ENCODE assay signal across 1 cellular context in genomic region chr22:35605787-35606492, GRCh38.
TF ChIP-seq lines count a peak whose summit lies in the region.

No MANE protein-coding gene starts in this region.

TF ChIP-seq in GM23338, 12 proteins besides CTCF, POLR2A, EP300 and RAD21:
- TF ChIP-seq EZH2 (IDR thresholded peaks at IDR 0.05; ENCODE audit: low read depth, unreplicated experiment), result no peak
- no peak for TF ChIP-seq CREB1 (CRISPR knock-in tag; IDR thresholded peaks at IDR 0.05; ENCODE audit: low read depth)
- TF ChIP-seq JUNB (IDR thresholded peaks at IDR 0.05; ENCODE audit: unreplicated experiment), result no peak
- no peak for TF ChIP-seq ZNF462 (CRISPR knock-in tag; IDR thresholded peaks at IDR 0.05)
- no peak for TF ChIP-seq NANOG (IDR thresholded peaks at IDR 0.05; ENCODE audit: borderline replicate concordance)
